ENCODE assay signal across 14 cellular contexts in genomic region chr17:42402121-42402516, GRCh38. TPM values are rescaled to one million over a fixed set of nuclear protein-coding genes. Genes with fewer than 3 reads are reported as not detected.
DNase-seq lines count a peak whose midpoint lies in the region; ATAC-seq and TF ChIP-seq lines count a peak whose summit lies in the region.
"Had no signal": no experiment of that assay in that cellular context is flagged by ENCODE, and none has a peak within 500 bp of the region (broad histone marks: within the 10 kb centered on the region; RNA-seq: fewer than 3 reads in every experiment).

No MANE protein-coding gene starts in this region.

- intact Hi-C loops in tibial artery (cut with DNase I; ENCODE audit: low total_unique reads) = no loop called here

- no peak for DNase-seq in activated naive CD8-positive, alpha-beta T cell treated with anti-CD3 and anti-CD28 coated beads, Interleukin-2, amount 50 U/mL, for 24 hours
- no peak for DNase-seq in T-helper 17 cell
- no peak for DNase-seq in tibial artery
- DNase-seq in activated CD4-positive, CD25-positive, alpha-beta regulatory T cell (lab: John Stamatoyannopoulos, UW) = no peak
- no peak for DNase-seq in retina
- DNase-seq in NCI-H1105 treated with DMSO at 0.1 percent for 48 hours (lab: John Stamatoyannopoulos, UW) = no peak
- DNase-seq: activated effector memory CD4-positive, alpha-beta T cell treated with Interleukin-2 at 50 U/mL for 16 hours; DND-41; foreskin keratinocyte; thyroid gland had no signal

- H3K36me3 Mint-ChIP-seq in activated naive CD8-positive, alpha-beta T cell = no peaks in the 10 kb centered on the region
- no peaks in the 10 kb centered on the region for H3K36me3 Mint-ChIP-seq in activated naive CD8-positive, alpha-beta T cell treated with anti-CD3 and anti-CD28 coated beads, Interleukin-2, amount 50 U/mL, for 24 hours (ENCODE audit: low read depth)
- H3K36me3 Mint-ChIP-seq in T-helper 17 cell (ENCODE audit: low read depth) = no peaks in the 10 kb centered on the region

- H3K27ac Mint-ChIP-seq in activated naive CD8-positive, alpha-beta T cell = peak overlapping the region; percentile 51
- H3K27ac Mint-ChIP-seq in activated naive CD8-positive, alpha-beta T cell treated with anti-CD3 and anti-CD28 coated beads, Interleukin-2, amount 50 U/mL, for 24 hours = no peak overlapping the region
- peak overlapping the region; percentile 43 for H3K27ac Mint-ChIP-seq in T-helper 17 cell

- peak overlapping the region; percentile 3; the same call in 1 of the 2 replicates for H3K4me3 ChIP-seq in iPS-20b (ENCODE audit: low read length)
- no peak overlapping the region for H3K4me3 ChIP-seq in tibial artery
- H3K4me3 ChIP-seq: thyroid gland had no signal

- H3K27me3 ChIP-seq in iPS-20b (ENCODE audit: insufficient read depth, low read length) (no peaks in the 10 kb centered on the region), tibial artery (no peaks in the 10 kb centered on the region)
- H3K27me3 ChIP-seq: foreskin keratinocyte, thyroid gland had no signal

- H3K9me3 Mint-ChIP-seq in activated naive CD8-positive, alpha-beta T cell (ENCODE audit: low read depth) = no peaks in the 10 kb centered on the region
- no peaks in the 10 kb centered on the region for H3K9me3 Mint-ChIP-seq in activated naive CD8-positive, alpha-beta T cell treated with anti-CD3 and anti-CD28 coated beads, Interleukin-2, amount 50 U/mL, for 24 hours

- H3K4me1 ChIP-seq in iPS-20b (ENCODE audit: insufficient read depth, low read length) (peaks cover 23% of the 10 kb centered on the region), tibial artery (peaks cover 5 to 69% (median 45%) of the 10 kb centered on the region in 4 donors)
- H3K4me1 ChIP-seq: parathyroid adenoma had no signal

- H3K27me3 Mint-ChIP-seq in activated naive CD8-positive, alpha-beta T cell = no peaks in the 10 kb centered on the region
- H3K27me3 Mint-ChIP-seq in activated naive CD8-positive, alpha-beta T cell treated with anti-CD3 and anti-CD28 coated beads, Interleukin-2, amount 50 U/mL, for 24 hours = no peaks in the 10 kb centered on the region
- H3K27me3 Mint-ChIP-seq in T-helper 17 cell = no peaks in the 10 kb centered on the region

- H3K9me3 ChIP-seq in T-helper 17 cell (ENCODE audit: control insufficient read depth, low read length, poor library complexity, severe bottlenecking) (no peaks in the 10 kb centered on the region), iPS-20b (ENCODE audit: insufficient read depth, low read depth, low read length) (no peaks in the 10 kb centered on the region), tibial artery (no peaks in the 10 kb centered on the region)
- H3K9me3 ChIP-seq: thyroid gland had no signal

- H3K9ac ChIP-seq in iPS-20b (ENCODE audit: low read depth, low read length) = peak overlapping the region; percentile 40; the same call in 1 of the 2 replicates
- H3K9ac ChIP-seq: parathyroid adenoma had no signal

- H3K36me3 ChIP-seq in iPS-20b (ENCODE audit: insufficient read depth, low read depth, low read length) = 0 out of 2 replicates have a peak, but pooled peaks cover 8% of the 10 kb centered on the region
- H3K36me3 ChIP-seq in tibial artery = peaks cover 17 to 35% (median 31%) of the 10 kb centered on the region in 3 donors

- H3K27ac ChIP-seq in iPS-20b (ENCODE audit: low read length) (no peak overlapping the region), tibial artery (peak overlapping the region; percentile 31 to 100)
- H3K27ac ChIP-seq: foreskin keratinocyte, parathyroid adenoma, thyroid gland had no signal

- no peak for ATAC-seq in activated naive CD8-positive, alpha-beta T cell treated with anti-CD3 and anti-CD28 coated beads, Interleukin-2, amount 50 U/mL, for 24 hours
- ATAC-seq in T-helper 17 cell = no peak
- ATAC-seq: foreskin keratinocyte, left lobe of liver had no signal

- H3K4me1 Mint-ChIP-seq in activated naive CD8-positive, alpha-beta T cell (ENCODE audit: low read depth) = peaks cover 22% of the 10 kb centered on the region
- H3K4me1 Mint-ChIP-seq in activated naive CD8-positive, alpha-beta T cell treated with anti-CD3 and anti-CD28 coated beads, Interleukin-2, amount 50 U/mL, for 24 hours = peaks cover 27% of the 10 kb centered on the region
- peaks cover 21% of the 10 kb centered on the region for H3K4me1 Mint-ChIP-seq in T-helper 17 cell

- H3K4me3 Mint-ChIP-seq in activated naive CD8-positive, alpha-beta T cell = no peak overlapping the region
- H3K4me3 Mint-ChIP-seq in activated naive CD8-positive, alpha-beta T cell treated with anti-CD3 and anti-CD28 coated beads, Interleukin-2, amount 50 U/mL, for 24 hours = no peak overlapping the region
- H3K4me3 Mint-ChIP-seq in T-helper 17 cell = no peak overlapping the region

- TF ChIP-seq CTCF in tibial artery (IDR thresholded peaks at IDR 0.05) = no peak

RNA-seq across cellular contexts. Expression of gene STAT3, which starts 13.9 kb away (rescaled TPM):
- 100 to 1,000 TPM; 203 to 221 TPM for total RNA-seq in T-helper 17 cell

RNA-seq across cellular contexts. Expression of gene CAVIN1, which starts 20.9 kb away (rescaled TPM):
- under 1 TPM; 0.47 to 0.90 TPM for total RNA-seq in T-helper 17 cell

RNA-seq across cellular contexts. Expression of gene ATP6V0A1, which starts 56.6 kb away (rescaled TPM):
- 10 to 100 TPM; 15.4 to 18.5 TPM for total RNA-seq in T-helper 17 cell
